In genomic region chr9:19782005-19782404, GRCh38 we compare ENCODE assay signal across 15 cellular contexts. TPM values are rescaled to one million over a fixed set of nuclear protein-coding genes. Genes with fewer than 3 reads are reported as not detected.
DNase-seq lines count a peak whose midpoint lies in the region; ATAC-seq and TF ChIP-seq lines count a peak whose summit lies in the region.
"Had no signal": no experiment of that assay in that cellular context is flagged by ENCODE, and none has a peak within 500 bp of the region (broad histone marks: within the 10 kb centered on the region; RNA-seq: fewer than 3 reads in every experiment).

No MANE protein-coding gene starts in this region.

- no peak overlapping the region for H2AK5ac ChIP-seq in mesenchymal stem cell (ENCODE audit: low read length, severe bottlenecking)

- H3K9me3 ChIP-seq in mesenchymal stem cell (ENCODE audit: control insufficient read depth, low read length), result no peaks in the 10 kb centered on the region
- H3K9me3 ChIP-seq: adrenal gland had no signal

- no peaks in the 10 kb centered on the region for H3K79me1 ChIP-seq in mesenchymal stem cell (replicated peaks; ENCODE audit: low read length, poor library complexity, severe bottlenecking)

- CTCF ChIA-PET in T-cell (lab: Charles Lee), result no interaction called here

- ATAC-seq in T-cell (replicated peaks in 1 of 4), result no peak
- no peak for ATAC-seq in HG03565 (IDR thresholded peaks at IDR 0.05; ENCODE audit: unreplicated experiment)
- ATAC-seq: CD8-positive, alpha-beta T cell had no signal

- no peak for TF ChIP-seq CTCF in cardiac fibroblast (IDR thresholded peaks at IDR 0.05; ENCODE audit: low read depth, low read length)

- H3K23ac ChIP-seq in mesenchymal stem cell (ENCODE audit: low read length in 2 of 2), result no peak overlapping the region

- no peak overlapping the region for H3K4me2 ChIP-seq in mesenchymal stem cell (ENCODE audit: low read length, poor library complexity, severe bottlenecking)

- no peaks in the 10 kb centered on the region for H3K36me3 ChIP-seq in H7 (replicated peaks; ENCODE audit: control insufficient read depth, insufficient read depth, low read length)
- no peaks in the 10 kb centered on the region for H3K36me3 ChIP-seq in mesenchymal stem cell (ENCODE audit: control insufficient read depth in 1 of 2, insufficient read depth in 2 of 2, low read depth in 1 of 2, low read length in 2 of 2)
- H3K36me3 ChIP-seq: adrenal gland had no signal

- no peak overlapping the region for H2BK120ac ChIP-seq in mesenchymal stem cell (ENCODE audit: low read depth, low read length)

- H2BK5ac ChIP-seq in mesenchymal stem cell (ENCODE audit: low read depth, low read length, poor library complexity, severe bottlenecking), result no peak overlapping the region

- H3K9ac ChIP-seq in mesenchymal stem cell (ENCODE audit: low read length), result no peak overlapping the region

- no peak overlapping the region for H3K27ac ChIP-seq in mesenchymal stem cell (ENCODE audit: low read length, poor library complexity, severe bottlenecking)
- H3K27ac ChIP-seq: adrenal gland had no signal

- WGBS in mesenchymal stem cell, result 26% methylated on average over 3 of the region's 3 CpGs

- H4K8ac ChIP-seq in mesenchymal stem cell (ENCODE audit: low read length), result no peak overlapping the region

- no peak overlapping the region for H2BK12ac ChIP-seq in mesenchymal stem cell (ENCODE audit: low read length in 2 of 2)

- peak; percentile 51 for DNase-seq in H7
- DNase-seq in NCI-H446 treated with DMSO at 0.1 percent for 48 hours (lab: John Stamatoyannopoulos, UW), result peak; percentile 91
- peak; percentile 11 to 21 for DNase-seq in cardiac fibroblast (ENCODE audit: low read depth in 2 of 2)
- DNase-seq in mesenchymal stem cell, result peak; percentile 1
- no peak for DNase-seq in NCI-H1417 (lab: John Stamatoyannopoulos, UW)
- DNase-seq in T-cell, result no peak
- DNase-seq in stimulated activated CD4-positive, alpha-beta T cell treated with anti-CD3 and anti-CD28 coated beads, Interleukin-2, amount 100 ng/mL, for 24 hours, result no peak
- DNase-seq: activated CD8-positive, alpha-beta memory T cell treated with anti-CD3 and anti-CD28 coated beads for 24 hours; adrenal gland; CD8-positive, alpha-beta T cell; naive B cell; NCI-H1105; NCI-H774 had no signal

- POLR2A ChIA-PET in T-cell (lab: Charles Lee), result no interaction called here

- H3K14ac ChIP-seq in mesenchymal stem cell (ENCODE audit: low read length in 2 of 2), result no peak overlapping the region

- H3K27me3 ChIP-seq in H7 (ENCODE audit: control insufficient read depth, insufficient read depth, low read length) (peaks cover 2% of the 10 kb centered on the region; the same call in 1 of the 2 replicates), mesenchymal stem cell (ENCODE audit: control insufficient read depth in 1 of 2, insufficient read depth in 1 of 2, low read length in 2 of 2) (peaks cover 2 to 8% of the 10 kb centered on the region in 2 experiments)
- H3K27me3 ChIP-seq: adrenal gland had no signal

- peaks cover 11 to 18% of the 10 kb centered on the region in 2 donors for H3K27me3 Mint-ChIP-seq in T-cell

- no peaks in the 10 kb centered on the region for H3K4me1 Mint-ChIP-seq in T-cell
- H3K4me1 Mint-ChIP-seq: naive B cell had no signal

- H3K4ac ChIP-seq in mesenchymal stem cell (ENCODE audit: low read depth in 1 of 2, low read length in 2 of 2), result no peak overlapping the region

- H3K36me3 Mint-ChIP-seq in T-cell, result no peaks in the 10 kb centered on the region
- H3K36me3 Mint-ChIP-seq: CD8-positive, alpha-beta T cell; naive B cell had no signal

- no peak overlapping the region for H2AFZ ChIP-seq in mesenchymal stem cell (ENCODE audit: low read depth, low read length)

- H4K91ac ChIP-seq in mesenchymal stem cell (ENCODE audit: low read length), result no peak overlapping the region

- no peak overlapping the region for H3K18ac ChIP-seq in mesenchymal stem cell (ENCODE audit: low read depth in 1 of 2, low read length in 2 of 2)

- H3K4me1 ChIP-seq in mesenchymal stem cell (ENCODE audit: control insufficient read depth, insufficient read depth, low read depth, low read length), result no peaks in the 10 kb centered on the region
- H3K4me1 ChIP-seq: adrenal gland had no signal

- H3K4me3 Mint-ChIP-seq in T-cell, result no peak overlapping the region
- H3K4me3 Mint-ChIP-seq: CD8-positive, alpha-beta T cell; naive B cell had no signal

- no peak overlapping the region for H2BK15ac ChIP-seq in mesenchymal stem cell (ENCODE audit: low read depth, poor library complexity, severe bottlenecking)

- no peaks in the 10 kb centered on the region for H3K9me3 Mint-ChIP-seq in T-cell
- H3K9me3 Mint-ChIP-seq: CD8-positive, alpha-beta T cell had no signal

- H3K27ac Mint-ChIP-seq in T-cell, result no peak overlapping the region
- H3K27ac Mint-ChIP-seq: CD8-positive, alpha-beta T cell; naive B cell had no signal

- no peak overlapping the region for H3K4me3 ChIP-seq in H7 (ENCODE audit: insufficient read depth, low read depth, low read length)
- H3K4me3 ChIP-seq in cardiac fibroblast (replicated peaks in 1 of 2; ENCODE audit: low read depth in 2 of 2, low read length in 2 of 2), result no peak overlapping the region
- H3K4me3 ChIP-seq in mesenchymal stem cell (ENCODE audit: insufficient read depth in 1 of 2, low read depth in 1 of 2, low read length in 2 of 2), result no peak overlapping the region
- H3K4me3 ChIP-seq: adrenal gland had no signal

RNA-seq across cellular contexts. Expression of gene SLC24A2, which starts 6.8 kb away (rescaled TPM):
- total RNA-seq in H7 (2014; rRNA removed; shearing (Covaris generic)), result 0.35 and 1.3 TPM in 2 replicates
- 0.01 TPM for polyA plus RNA-seq in mesenchymal stem cell (2013, experiment 1 of 2)
- polyA plus RNA-seq in mesenchymal stem cell (2013, experiment 2 of 2), result not detected
- under 1 TPM in 2 of 5 donors, not detected in 3; 0.07 to 0.33 TPM for total RNA-seq in T-cell
- total RNA-seq: CD8-positive, alpha-beta T cell; T-helper 1 cell treated with Interleukin-12 subunit alpha and Interleukin-12 subunit beta and Interleukin-4 antibody, amounts not matched to agents 30 ng/mL and 1 ng/mL, for 36 hours had no signal

Comparison
In these comparisons a context has a peak if more than half of its experiments do, and no peak if none do; other contexts are left out.
1. DNase-seq: peak in H7 (single experiment), NCI-H446 treated with DMSO at 0.1 percent for 48 hours (single experiment), cardiac fibroblast (2 of 2) and mesenchymal stem cell (single experiment); none in NCI-H1417 (0 of 3), T-cell (0 of 34) and stimulated activated CD4-positive, alpha-beta T cell treated with anti-CD3 and anti-CD28 coated beads, Interleukin-2, amount 100 ng/mL, for 24 hours (0 of 2).